In genomic region chr18:32091724-32092421, GRCh38 we compare ENCODE assay signal across 1 cellular context.
A peak's percentile ranks its signal among the peaks of the same experiment; 100 is the strongest.
TF ChIP-seq lines count a peak whose summit lies in the region.

RNF138 (plus strand) TSS chr18:32091874; CDS start chr18:32092777, 903 bp downstream.

TF ChIP-seq in HepG2, 621 proteins besides CTCF, POLR2A, EP300 and RAD21 (continued from another document and continues in another):
- TF ChIP-seq ZNF800 (CRISPR knock-in tag; IDR thresholded peaks at IDR 0.05): peak; percentile 53
- peak; percentile 80; the same call in 1 of the 2 replicates for TF ChIP-seq ZHX2 (IDR thresholded peaks at IDR 0.05; ENCODE audit: low read depth)
- no peak for TF ChIP-seq ZHX2 (CRISPR knock-in tag; IDR thresholded peaks at IDR 0.05; ENCODE audit: borderline replicate concordance)
- no peak for TF ChIP-seq ZBTB33 (CRISPR knock-in tag; IDR thresholded peaks at IDR 0.05)
- no peak for TF ChIP-seq IKZF4 (CRISPR knock-in tag; IDR thresholded peaks at IDR 0.05; ENCODE audit: borderline replicate concordance, low read depth, not compliant biosample characterization)
- peak; percentile 41; the same call in 1 of the 2 replicates for TF ChIP-seq ZC3H13 (CRISPR knock-in tag; IDR thresholded peaks at IDR 0.05)
- TF ChIP-seq ZNF572 (CRISPR knock-in tag; IDR thresholded peaks at IDR 0.05): no peak
- no peak for TF ChIP-seq ZNF543 (CRISPR knock-in tag; IDR thresholded peaks at IDR 0.05)
- TF ChIP-seq AKAP8 (CRISPR knock-in tag; IDR thresholded peaks at IDR 0.05): no peak
- peak; percentile 88; the same call in 1 of the 2 replicates for TF ChIP-seq ZNF879 (CRISPR knock-in tag; IDR thresholded peaks at IDR 0.05)
- TF ChIP-seq AKNA (CRISPR knock-in tag; IDR thresholded peaks at IDR 0.05; ENCODE audit: borderline replicate concordance): no peak
- no peak for TF ChIP-seq SMARCE1 (IDR thresholded peaks at IDR 0.05; ENCODE audit: borderline replicate concordance)
- no peak for TF ChIP-seq MATR3 (CRISPR knock-in tag; IDR thresholded peaks at IDR 0.05)
- no peak for TF ChIP-seq NCOA5 (CRISPR knock-in tag; IDR thresholded peaks at IDR 0.05)
- TF ChIP-seq SIN3B (IDR thresholded peaks at IDR 0.05; ENCODE audit: low read length): no peak
- TF ChIP-seq, protein P1, sequence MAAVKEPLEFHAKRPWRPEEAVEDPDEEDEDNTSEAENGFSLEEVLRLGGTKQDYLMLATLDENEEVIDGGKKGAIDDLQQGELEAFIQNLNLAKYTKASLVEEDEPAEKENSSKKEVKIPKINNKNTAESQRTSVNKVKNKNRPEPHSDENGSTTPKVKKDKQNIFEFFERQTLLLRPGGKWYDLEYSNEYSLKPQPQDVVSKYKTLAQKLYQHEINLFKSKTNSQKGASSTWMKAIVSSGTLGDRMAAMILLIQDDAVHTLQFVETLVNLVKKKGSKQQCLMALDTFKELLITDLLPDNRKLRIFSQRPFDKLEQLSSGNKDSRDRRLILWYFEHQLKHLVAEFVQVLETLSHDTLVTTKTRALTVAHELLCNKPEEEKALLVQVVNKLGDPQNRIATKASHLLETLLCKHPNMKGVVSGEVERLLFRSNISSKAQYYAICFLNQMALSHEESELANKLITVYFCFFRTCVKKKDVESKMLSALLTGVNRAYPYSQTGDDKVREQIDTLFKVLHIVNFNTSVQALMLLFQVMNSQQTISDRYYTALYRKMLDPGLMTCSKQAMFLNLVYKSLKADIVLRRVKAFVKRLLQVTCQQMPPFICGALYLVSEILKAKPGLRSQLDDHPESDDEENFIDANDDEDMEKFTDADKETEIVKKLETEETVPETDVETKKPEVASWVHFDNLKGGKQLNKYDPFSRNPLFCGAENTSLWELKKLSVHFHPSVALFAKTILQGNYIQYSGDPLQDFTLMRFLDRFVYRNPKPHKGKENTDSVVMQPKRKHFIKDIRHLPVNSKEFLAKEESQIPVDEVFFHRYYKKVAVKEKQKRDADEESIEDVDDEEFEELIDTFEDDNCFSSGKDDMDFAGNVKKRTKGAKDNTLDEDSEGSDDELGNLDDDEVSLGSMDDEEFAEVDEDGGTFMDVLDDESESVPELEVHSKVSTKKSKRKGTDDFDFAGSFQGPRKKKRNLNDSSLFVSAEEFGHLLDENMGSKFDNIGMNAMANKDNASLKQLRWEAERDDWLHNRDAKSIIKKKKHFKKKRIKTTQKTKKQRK (IDR thresholded peaks at IDR 0.05; ENCODE audit: low read length): no peak
- TF ChIP-seq, protein P2, sequence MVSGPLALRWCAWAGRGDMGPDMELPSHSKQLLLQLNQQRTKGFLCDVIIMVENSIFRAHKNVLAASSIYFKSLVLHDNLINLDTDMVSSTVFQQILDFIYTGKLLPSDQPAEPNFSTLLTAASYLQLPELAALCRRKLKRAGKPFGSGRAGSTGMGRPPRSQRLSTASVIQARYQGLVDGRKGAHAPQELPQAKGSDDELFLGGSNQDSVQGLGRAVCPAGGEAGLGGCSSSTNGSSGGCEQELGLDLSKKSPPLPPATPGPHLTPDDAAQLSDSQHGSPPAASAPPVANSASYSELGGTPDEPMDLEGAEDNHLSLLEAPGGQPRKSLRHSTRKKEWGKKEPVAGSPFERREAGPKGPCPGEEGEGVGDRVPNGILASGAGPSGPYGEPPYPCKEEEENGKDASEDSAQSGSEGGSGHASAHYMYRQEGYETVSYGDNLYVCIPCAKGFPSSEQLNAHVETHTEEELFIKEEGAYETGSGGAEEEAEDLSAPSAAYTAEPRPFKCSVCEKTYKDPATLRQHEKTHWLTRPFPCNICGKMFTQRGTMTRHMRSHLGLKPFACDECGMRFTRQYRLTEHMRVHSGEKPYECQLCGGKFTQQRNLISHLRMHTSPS (CRISPR knock-in tag; IDR thresholded peaks at IDR 0.05; ENCODE audit: low read depth): no peak
- no peak for TF ChIP-seq ZKSCAN1 (IDR thresholded peaks at IDR 0.05; ENCODE audit: low read length)
- no peak; the same call in 1 of the 2 replicates for TF ChIP-seq ZNF619 (CRISPR knock-in tag; IDR thresholded peaks at IDR 0.05)
- TF ChIP-seq ZNF644 (CRISPR knock-in tag; IDR thresholded peaks at IDR 0.05; ENCODE audit: low read depth): no peak
- no peak for TF ChIP-seq FOXK2 (IDR thresholded peaks at IDR 0.05)
- peak; percentile 62; the same call in 1 of the 2 replicates for TF ChIP-seq NFKBIZ (CRISPR knock-in tag; IDR thresholded peaks at IDR 0.05)
- peak; percentile 78 for TF ChIP-seq ZNF350 (CRISPR knock-in tag; IDR thresholded peaks at IDR 0.05; ENCODE audit: borderline replicate concordance, low read depth)
- no peak for TF ChIP-seq ZNF382 (CRISPR knock-in tag; IDR thresholded peaks at IDR 0.05; ENCODE audit: borderline replicate concordance)
- TF ChIP-seq ZNF234 (CRISPR knock-in tag; conservative IDR thresholded peaks at IDR 0.05): no peak
- no peak; the same call in 1 of the 2 replicates for TF ChIP-seq ZNF792 (CRISPR knock-in tag; IDR thresholded peaks at IDR 0.05)
- TF ChIP-seq PLRG1 (conservative IDR thresholded peaks at IDR 0.05): no peak
- TF ChIP-seq ADNP (CRISPR knock-in tag; IDR thresholded peaks at IDR 0.05): no peak
- no peak for TF ChIP-seq RFXAP (CRISPR knock-in tag; IDR thresholded peaks at IDR 0.05; ENCODE audit: borderline replicate concordance)
- TF ChIP-seq IRX3 (CRISPR knock-in tag; IDR thresholded peaks at IDR 0.05; ENCODE audit: borderline replicate concordance, low read depth): peak; percentile 90
- TF ChIP-seq EZH2 (conservative IDR thresholded peaks at IDR 0.05; ENCODE audit: low read depth, low read length): no peak
- no peak for TF ChIP-seq HNRNPK (IDR thresholded peaks at IDR 0.05; ENCODE audit: low read depth, low read length, poor library complexity, severe bottlenecking)
- peak; percentile 34; the same call in 1 of the 2 replicates for TF ChIP-seq FOXA3 (CRISPR knock-in tag; IDR thresholded peaks at IDR 0.05)
- TF ChIP-seq NCOA2 (CRISPR knock-in tag; IDR thresholded peaks at IDR 0.05): peak; percentile 53; the same call in 1 of the 2 replicates
- TF ChIP-seq ZZZ3 (CRISPR knock-in tag; IDR thresholded peaks at IDR 0.05; ENCODE audit: borderline replicate concordance): peak; percentile 54; the same call in 1 of the 2 replicates
- no peak for TF ChIP-seq ARNT (IDR thresholded peaks at IDR 0.05)
- TF ChIP-seq HMGXB4 (CRISPR knock-in tag; IDR thresholded peaks at IDR 0.05; ENCODE audit: borderline replicate concordance in 1 of 2, low read depth in 1 of 2): peak in 1 of 2 experiments; percentile 64; a peak in 3 of 4 replicates
